ENCODE assay signal across 1 cellular context in the genomic region with DNA sequence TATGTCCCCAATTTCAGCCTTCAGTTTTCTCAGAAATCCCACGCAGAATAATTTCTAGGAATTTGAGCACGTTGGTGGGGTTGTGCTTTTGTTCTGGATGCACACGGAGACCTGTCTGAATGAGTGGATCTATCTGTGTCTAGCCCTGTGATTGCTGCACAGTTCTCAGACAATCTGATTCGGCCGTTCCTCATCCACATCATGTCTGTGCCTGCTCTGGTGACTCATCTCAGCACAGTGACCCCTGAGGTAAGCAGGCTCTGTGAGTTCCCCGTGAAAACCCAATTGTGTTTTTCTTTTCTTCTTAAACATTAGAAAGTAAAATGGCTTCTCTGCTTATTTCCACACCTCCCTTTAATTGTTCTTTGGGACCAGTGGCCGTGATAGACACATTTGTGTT.
A peak's percentile ranks its signal among the peaks of the same experiment; 100 is the strongest.
TF ChIP-seq lines count a peak whose summit lies in the region.

No MANE protein-coding gene starts in this region.

TF ChIP-seq in K562, 482 proteins besides CTCF, POLR2A, EP300 and RAD21:
- TF ChIP-seq JUND (IDR thresholded peaks at IDR 0.05; ENCODE audit: borderline replicate concordance, low read depth, low read length), result 0 out of 2 replicates have a peak, but pooled peaks have one; percentile 21
- TF ChIP-seq JUND (tag; IDR thresholded peaks at IDR 0.05; ENCODE audit: borderline replicate concordance, low read depth, low read length), result no peak
- no peak for TF ChIP-seq MTF1 (CRISPR knock-in tag; IDR thresholded peaks at IDR 0.05; ENCODE audit: borderline replicate concordance)
- no peak for TF ChIP-seq POLR2H (tag; IDR thresholded peaks at IDR 0.05; ENCODE audit: low read depth)
- TF ChIP-seq, protein P1, sequence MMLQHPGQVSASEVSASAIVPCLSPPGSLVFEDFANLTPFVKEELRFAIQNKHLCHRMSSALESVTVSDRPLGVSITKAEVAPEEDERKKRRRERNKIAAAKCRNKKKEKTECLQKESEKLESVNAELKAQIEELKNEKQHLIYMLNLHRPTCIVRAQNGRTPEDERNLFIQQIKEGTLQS (IDR thresholded peaks at IDR 0.05), result 0 out of 2 replicates have a peak, but pooled peaks have one; percentile 28
- TF ChIP-seq, protein P1 (CRISPR knock-in tag; conservative IDR thresholded peaks at IDR 0.05), result no peak
- no peak for TF ChIP-seq MAZ (CRISPR knock-in tag; conservative IDR thresholded peaks at IDR 0.05 in 1 of 2, IDR thresholded peaks at IDR 0.05 in 1 of 2)
- TF ChIP-seq RBBP5 (IDR thresholded peaks at IDR 0.05; ENCODE audit: borderline replicate concordance, insufficient read depth, low read length, poor library complexity, severe bottlenecking), result no peak
- TF ChIP-seq FOSL1 (tag; conservative IDR thresholded peaks at IDR 0.05), result peak; percentile 48; the same call in 1 of the 2 replicates
